Comparison of ENCODE assay signal across 1 cellular context in the genomic region with DNA sequence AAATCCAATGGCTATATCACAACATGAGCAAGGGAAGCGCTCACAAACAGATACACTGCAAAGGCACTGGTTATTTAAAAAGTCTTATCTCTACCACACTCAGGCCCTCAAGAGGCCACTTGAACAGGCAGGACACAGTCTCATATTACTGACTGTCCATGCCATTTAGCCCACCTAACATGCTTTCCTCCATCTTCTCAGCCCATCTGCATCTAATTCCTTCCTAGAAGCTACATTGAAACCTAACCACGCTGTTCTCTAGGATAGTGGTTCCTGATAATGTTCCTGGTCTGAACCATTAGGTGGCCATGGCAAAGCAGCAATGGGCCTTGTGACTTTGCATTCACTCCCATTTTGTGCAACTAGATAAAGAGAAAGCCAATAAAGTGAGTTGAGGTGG.
TF ChIP-seq lines count a peak whose summit lies in the region.

No MANE protein-coding gene starts in this region.

TF ChIP-seq in GM23338, 12 proteins besides CTCF, POLR2A, EP300 and RAD21 (continued from another document):
- TF ChIP-seq, protein P1, sequence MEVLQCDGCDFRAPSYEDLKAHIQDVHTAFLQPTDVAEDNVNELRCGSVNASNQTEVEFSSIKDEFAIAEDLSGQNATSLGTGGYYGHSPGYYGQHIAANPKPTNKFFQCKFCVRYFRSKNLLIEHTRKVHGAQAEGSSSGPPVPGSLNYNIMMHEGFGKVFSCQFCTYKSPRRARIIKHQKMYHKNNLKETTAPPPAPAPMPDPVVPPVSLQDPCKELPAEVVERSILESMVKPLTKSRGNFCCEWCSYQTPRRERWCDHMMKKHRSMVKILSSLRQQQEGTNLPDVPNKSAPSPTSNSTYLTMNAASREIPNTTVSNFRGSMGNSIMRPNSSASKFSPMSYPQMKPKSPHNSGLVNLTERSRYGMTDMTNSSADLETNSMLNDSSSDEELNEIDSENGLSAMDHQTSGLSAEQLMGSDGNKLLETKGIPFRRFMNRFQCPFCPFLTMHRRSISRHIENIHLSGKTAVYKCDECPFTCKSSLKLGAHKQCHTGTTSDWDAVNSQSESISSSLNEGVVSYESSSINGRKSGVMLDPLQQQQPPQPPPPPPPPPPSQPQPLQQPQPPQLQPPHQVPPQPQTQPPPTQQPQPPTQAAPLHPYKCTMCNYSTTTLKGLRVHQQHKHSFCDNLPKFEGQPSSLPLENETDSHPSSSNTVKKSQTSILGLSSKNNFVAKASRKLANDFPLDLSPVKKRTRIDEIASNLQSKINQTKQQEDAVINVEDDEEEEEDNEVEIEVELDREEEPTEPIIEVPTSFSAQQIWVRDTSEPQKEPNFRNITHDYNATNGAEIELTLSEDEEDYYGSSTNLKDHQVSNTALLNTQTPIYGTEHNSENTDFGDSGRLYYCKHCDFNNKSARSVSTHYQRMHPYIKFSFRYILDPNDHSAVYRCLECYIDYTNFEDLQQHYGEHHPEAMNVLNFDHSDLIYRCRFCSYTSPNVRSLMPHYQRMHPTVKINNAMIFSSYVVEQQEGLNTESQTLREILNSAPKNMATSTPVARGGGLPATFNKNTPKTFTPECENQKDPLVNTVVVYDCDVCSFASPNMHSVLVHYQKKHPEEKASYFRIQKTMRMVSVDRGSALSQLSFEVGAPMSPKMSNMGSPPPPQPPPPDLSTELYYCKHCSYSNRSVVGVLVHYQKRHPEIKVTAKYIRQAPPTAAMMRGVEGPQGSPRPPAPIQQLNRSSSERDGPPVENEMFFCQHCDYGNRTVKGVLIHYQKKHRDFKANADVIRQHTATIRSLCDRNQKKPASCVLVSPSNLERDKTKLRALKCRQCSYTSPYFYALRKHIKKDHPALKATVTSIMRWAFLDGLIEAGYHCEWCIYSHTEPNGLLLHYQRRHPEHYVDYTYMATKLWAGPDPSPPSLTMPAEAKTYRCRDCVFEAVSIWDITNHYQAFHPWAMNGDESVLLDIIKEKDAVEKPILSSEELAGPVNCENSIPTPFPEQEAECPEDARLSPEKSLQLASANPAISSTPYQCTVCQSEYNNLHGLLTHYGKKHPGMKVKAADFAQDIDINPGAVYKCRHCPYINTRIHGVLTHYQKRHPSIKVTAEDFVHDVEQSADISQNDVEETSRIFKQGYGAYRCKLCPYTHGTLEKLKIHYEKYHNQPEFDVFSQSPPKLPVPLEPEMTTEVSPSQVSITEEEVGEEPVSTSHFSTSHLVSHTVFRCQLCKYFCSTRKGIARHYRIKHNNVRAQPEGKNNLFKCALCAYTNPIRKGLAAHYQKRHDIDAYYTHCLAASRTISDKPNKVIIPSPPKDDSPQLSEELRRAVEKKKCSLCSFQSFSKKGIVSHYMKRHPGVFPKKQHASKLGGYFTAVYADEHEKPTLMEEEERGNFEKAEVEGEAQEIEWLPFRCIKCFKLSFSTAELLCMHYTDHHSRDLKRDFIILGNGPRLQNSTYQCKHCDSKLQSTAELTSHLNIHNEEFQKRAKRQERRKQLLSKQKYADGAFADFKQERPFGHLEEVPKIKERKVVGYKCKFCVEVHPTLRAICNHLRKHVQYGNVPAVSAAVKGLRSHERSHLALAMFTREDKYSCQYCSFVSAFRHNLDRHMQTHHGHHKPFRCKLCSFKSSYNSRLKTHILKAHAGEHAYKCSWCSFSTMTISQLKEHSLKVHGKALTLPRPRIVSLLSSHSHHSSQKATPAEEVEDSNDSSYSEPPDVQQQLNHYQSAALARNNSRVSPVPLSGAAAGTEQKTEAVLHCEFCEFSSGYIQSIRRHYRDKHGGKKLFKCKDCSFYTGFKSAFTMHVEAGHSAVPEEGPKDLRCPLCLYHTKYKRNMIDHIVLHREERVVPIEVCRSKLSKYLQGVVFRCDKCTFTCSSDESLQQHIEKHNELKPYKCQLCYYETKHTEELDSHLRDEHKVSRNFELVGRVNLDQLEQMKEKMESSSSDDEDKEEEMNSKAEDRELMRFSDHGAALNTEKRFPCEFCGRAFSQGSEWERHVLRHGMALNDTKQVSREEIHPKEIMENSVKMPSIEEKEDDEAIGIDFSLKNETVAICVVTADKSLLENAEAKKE (CRISPR knock-in tag; IDR thresholded peaks at IDR 0.05): no peak
